ENCODE assay signal across 1 cellular context in genomic region chr19:2416321-2417097, GRCh38.
TF ChIP-seq lines count a peak whose summit lies in the region.

No MANE protein-coding gene starts in this region.

TF ChIP-seq in HepG2, 621 proteins besides CTCF, POLR2A, EP300 and RAD21 (continued from another document and continues in another):
- TF ChIP-seq, protein P1, sequence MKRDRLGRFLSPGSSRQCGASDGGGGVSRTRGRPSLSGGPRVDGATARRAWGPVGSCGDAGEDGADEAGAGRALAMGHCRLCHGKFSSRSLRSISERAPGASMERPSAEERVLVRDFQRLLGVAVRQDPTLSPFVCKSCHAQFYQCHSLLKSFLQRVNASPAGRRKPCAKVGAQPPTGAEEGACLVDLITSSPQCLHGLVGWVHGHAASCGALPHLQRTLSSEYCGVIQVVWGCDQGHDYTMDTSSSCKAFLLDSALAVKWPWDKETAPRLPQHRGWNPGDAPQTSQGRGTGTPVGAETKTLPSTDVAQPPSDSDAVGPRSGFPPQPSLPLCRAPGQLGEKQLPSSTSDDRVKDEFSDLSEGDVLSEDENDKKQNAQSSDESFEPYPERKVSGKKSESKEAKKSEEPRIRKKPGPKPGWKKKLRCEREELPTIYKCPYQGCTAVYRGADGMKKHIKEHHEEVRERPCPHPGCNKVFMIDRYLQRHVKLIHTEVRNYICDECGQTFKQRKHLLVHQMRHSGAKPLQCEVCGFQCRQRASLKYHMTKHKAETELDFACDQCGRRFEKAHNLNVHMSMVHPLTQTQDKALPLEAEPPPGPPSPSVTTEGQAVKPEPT (CRISPR knock-in tag; IDR thresholded peaks at IDR 0.05; ENCODE audit: low read depth): 0 out of 2 replicates have a peak, but pooled peaks have one; percentile 54
- no peak for TF ChIP-seq PRMT3 (CRISPR knock-in tag; IDR thresholded peaks at IDR 0.05; ENCODE audit: borderline replicate concordance, low read depth)
- TF ChIP-seq ZNF746 (CRISPR knock-in tag; IDR thresholded peaks at IDR 0.05): peak; percentile 32; the same call in 1 of the 2 replicates
- TF ChIP-seq MAFG (CRISPR knock-in tag; IDR thresholded peaks at IDR 0.05): no peak
- no peak for TF ChIP-seq KDM5A (IDR thresholded peaks at IDR 0.05; ENCODE audit: borderline replicate concordance, low read length)
- TF ChIP-seq MEF2D (CRISPR knock-in tag; IDR thresholded peaks at IDR 0.05): peak; percentile 64; the same call in 1 of the 2 replicates
- TF ChIP-seq MYNN (CRISPR knock-in tag; IDR thresholded peaks at IDR 0.05; ENCODE audit: low read depth): no peak
- peak; percentile 88; the same call in 1 of the 2 replicates for TF ChIP-seq ZMAT3 (CRISPR knock-in tag; conservative IDR thresholded peaks at IDR 0.05)
- TF ChIP-seq DRAP1 (CRISPR knock-in tag; IDR thresholded peaks at IDR 0.05): peak; percentile 64
- TF ChIP-seq PAXIP1 (CRISPR knock-in tag; conservative IDR thresholded peaks at IDR 0.05): peak; percentile 94
- peak; percentile 33 for TF ChIP-seq NFYB (CRISPR knock-in tag; IDR thresholded peaks at IDR 0.05)
- TF ChIP-seq ZNF788 (CRISPR knock-in tag; IDR thresholded peaks at IDR 0.05; ENCODE audit: borderline replicate concordance): 0 out of 2 replicates have a peak, but pooled peaks have one; percentile 62
- no peak for TF ChIP-seq ZNF274 (CRISPR knock-in tag; IDR thresholded peaks at IDR 0.05)
- TF ChIP-seq ZNF609 (CRISPR knock-in tag; IDR thresholded peaks at IDR 0.05; ENCODE audit: borderline replicate concordance): peak; percentile 36; the same call in 1 of the 2 replicates
- TF ChIP-seq, protein P2, sequence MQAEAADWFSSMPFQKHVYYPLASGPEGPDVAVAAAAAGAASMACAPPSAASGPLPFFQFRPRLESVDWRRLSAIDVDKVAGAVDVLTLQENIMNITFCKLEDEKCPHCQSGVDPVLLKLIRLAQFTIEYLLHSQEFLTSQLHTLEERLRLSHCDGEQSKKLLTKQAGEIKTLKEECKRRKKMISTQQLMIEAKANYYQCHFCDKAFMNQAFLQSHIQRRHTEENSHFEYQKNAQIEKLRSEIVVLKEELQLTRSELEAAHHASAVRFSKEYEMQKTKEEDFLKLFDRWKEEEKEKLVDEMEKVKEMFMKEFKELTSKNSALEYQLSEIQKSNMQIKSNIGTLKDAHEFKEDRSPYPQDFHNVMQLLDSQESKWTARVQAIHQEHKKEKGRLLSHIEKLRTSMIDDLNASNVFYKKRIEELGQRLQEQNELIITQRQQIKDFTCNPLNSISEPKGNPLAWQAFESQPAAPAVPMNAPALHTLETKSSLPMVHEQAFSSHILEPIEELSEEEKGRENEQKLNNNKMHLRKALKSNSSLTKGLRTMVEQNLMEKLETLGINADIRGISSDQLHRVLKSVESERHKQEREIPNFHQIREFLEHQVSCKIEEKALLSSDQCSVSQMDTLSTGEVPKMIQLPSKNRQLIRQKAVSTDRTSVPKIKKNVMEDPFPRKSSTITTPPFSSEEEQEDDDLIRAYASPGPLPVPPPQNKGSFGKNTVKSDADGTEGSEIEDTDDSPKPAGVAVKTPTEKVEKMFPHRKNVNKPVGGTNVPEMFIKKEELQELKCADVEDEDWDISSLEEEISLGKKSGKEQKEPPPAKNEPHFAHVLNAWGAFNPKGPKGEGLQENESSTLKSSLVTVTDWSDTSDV (CRISPR knock-in tag; IDR thresholded peaks at IDR 0.05): no peak
- peak; percentile 40 for TF ChIP-seq KMT2B (CRISPR knock-in tag; IDR thresholded peaks at IDR 0.05)
- TF ChIP-seq CC2D1A (CRISPR knock-in tag; IDR thresholded peaks at IDR 0.05): no peak
- peak; percentile 83 for TF ChIP-seq ZNF296 (CRISPR knock-in tag; conservative IDR thresholded peaks at IDR 0.05)
- TF ChIP-seq, protein P3, sequence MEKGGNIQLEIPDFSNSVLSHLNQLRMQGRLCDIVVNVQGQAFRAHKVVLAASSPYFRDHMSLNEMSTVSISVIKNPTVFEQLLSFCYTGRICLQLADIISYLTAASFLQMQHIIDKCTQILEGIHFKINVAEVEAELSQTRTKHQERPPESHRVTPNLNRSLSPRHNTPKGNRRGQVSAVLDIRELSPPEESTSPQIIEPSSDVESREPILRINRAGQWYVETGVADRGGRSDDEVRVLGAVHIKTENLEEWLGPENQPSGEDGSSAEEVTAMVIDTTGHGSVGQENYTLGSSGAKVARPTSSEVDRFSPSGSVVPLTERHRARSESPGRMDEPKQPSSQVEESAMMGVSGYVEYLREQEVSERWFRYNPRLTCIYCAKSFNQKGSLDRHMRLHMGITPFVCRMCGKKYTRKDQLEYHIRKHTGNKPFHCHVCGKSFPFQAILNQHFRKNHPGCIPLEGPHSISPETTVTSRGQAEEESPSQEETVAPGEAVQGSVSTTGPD (CRISPR knock-in tag; IDR thresholded peaks at IDR 0.05): no peak
- TF ChIP-seq, protein P4, sequence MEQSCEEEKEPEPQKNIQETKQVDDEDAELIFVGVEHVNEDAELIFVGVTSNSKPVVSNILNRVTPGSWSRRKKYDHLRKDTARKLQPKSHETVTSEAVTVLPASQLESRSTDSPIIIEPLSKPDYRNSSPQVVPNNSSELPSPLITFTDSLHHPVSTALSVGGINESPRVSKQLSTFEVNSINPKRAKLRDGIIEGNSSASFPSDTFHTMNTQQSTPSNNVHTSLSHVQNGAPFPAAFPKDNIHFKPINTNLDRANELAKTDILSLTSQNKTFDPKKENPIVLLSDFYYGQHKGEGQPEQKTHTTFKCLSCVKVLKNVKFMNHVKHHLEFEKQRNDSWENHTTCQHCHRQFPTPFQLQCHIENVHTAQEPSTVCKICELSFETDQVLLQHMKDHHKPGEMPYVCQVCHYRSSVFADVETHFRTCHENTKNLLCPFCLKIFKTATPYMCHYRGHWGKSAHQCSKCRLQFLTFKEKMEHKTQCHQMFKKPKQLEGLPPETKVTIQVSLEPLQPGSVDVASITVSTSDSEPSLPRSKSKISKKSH (CRISPR knock-in tag; IDR thresholded peaks at IDR 0.05; ENCODE audit: borderline replicate concordance): no peak
- TF ChIP-seq CCAR2 (optimal IDR thresholded peaks at IDR 0.05; ENCODE audit: low read depth, low read length): no peak
- peak; percentile 91; the same call in 1 of the 2 replicates for TF ChIP-seq CBX5 (CRISPR knock-in tag; IDR thresholded peaks at IDR 0.05; ENCODE audit: borderline replicate concordance)
- no peak for TF ChIP-seq SMAD9 (CRISPR knock-in tag; IDR thresholded peaks at IDR 0.05)
- no peak for TF ChIP-seq NCOA5 (CRISPR knock-in tag; IDR thresholded peaks at IDR 0.05)
- TF ChIP-seq NR2C2 (CRISPR knock-in tag; IDR thresholded peaks at IDR 0.05; ENCODE audit: borderline replicate concordance): peak; percentile 77
- 0 out of 2 replicates have a peak, but pooled peaks have one; percentile 30 for TF ChIP-seq MTF2 (CRISPR knock-in tag; IDR thresholded peaks at IDR 0.05; ENCODE audit: borderline replicate concordance)
- 0 out of 2 replicates have a peak, but pooled peaks have one; percentile 40 for TF ChIP-seq ZNF3 (CRISPR knock-in tag; IDR thresholded peaks at IDR 0.05)
- 0 out of 2 replicates have a peak, but pooled peaks have one; percentile 56 for TF ChIP-seq ZNF704 (CRISPR knock-in tag; IDR thresholded peaks at IDR 0.05; ENCODE audit: borderline replicate concordance)
- TF ChIP-seq, protein P5, sequence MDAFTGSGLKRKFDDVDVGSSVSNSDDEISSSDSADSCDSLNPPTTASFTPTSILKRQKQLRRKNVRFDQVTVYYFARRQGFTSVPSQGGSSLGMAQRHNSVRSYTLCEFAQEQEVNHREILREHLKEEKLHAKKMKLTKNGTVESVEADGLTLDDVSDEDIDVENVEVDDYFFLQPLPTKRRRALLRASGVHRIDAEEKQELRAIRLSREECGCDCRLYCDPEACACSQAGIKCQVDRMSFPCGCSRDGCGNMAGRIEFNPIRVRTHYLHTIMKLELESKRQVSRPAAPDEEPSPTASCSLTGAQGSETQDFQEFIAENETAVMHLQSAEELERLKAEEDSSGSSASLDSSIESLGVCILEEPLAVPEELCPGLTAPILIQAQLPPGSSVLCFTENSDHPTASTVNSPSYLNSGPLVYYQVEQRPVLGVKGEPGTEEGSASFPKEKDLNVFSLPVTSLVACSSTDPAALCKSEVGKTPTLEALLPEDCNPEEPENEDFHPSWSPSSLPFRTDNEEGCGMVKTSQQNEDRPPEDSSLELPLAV (CRISPR knock-in tag; conservative IDR thresholded peaks at IDR 0.05; ENCODE audit: low read depth): no peak
- no peak for TF ChIP-seq FIP1L1 (IDR thresholded peaks at IDR 0.05; ENCODE audit: borderline replicate concordance, insufficient read depth, low read depth, low read length)
- TF ChIP-seq ZNF83 (CRISPR knock-in tag; IDR thresholded peaks at IDR 0.05; ENCODE audit: borderline replicate concordance): 0 out of 2 replicates have a peak, but pooled peaks have one; percentile 66
- TF ChIP-seq FOXA3 (CRISPR knock-in tag; IDR thresholded peaks at IDR 0.05): peak; percentile 64
- TF ChIP-seq ZKSCAN8 (CRISPR knock-in tag; IDR thresholded peaks at IDR 0.05; ENCODE audit: borderline replicate concordance): peak; percentile 80; the same call in 1 of the 2 replicates
- no peak for TF ChIP-seq FOSL1 (CRISPR knock-in tag; IDR thresholded peaks at IDR 0.05; ENCODE audit: borderline replicate concordance)
- no peak for TF ChIP-seq NBN (conservative IDR thresholded peaks at IDR 0.05)
- peak; percentile 52; the same call in 1 of the 2 replicates for TF ChIP-seq SIN3A (IDR thresholded peaks at IDR 0.05; ENCODE audit: borderline replicate concordance, low read depth, low read length)
- no peak for TF ChIP-seq DNMT1 (CRISPR knock-in tag; IDR thresholded peaks at IDR 0.05)
- TF ChIP-seq ZNF367 (CRISPR knock-in tag; IDR thresholded peaks at IDR 0.05; ENCODE audit: borderline replicate concordance): no peak
- TF ChIP-seq, protein P6, sequence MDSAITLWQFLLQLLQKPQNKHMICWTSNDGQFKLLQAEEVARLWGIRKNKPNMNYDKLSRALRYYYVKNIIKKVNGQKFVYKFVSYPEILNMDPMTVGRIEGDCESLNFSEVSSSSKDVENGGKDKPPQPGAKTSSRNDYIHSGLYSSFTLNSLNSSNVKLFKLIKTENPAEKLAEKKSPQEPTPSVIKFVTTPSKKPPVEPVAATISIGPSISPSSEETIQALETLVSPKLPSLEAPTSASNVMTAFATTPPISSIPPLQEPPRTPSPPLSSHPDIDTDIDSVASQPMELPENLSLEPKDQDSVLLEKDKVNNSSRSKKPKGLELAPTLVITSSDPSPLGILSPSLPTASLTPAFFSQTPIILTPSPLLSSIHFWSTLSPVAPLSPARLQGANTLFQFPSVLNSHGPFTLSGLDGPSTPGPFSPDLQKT (CRISPR knock-in tag; IDR thresholded peaks at IDR 0.05; ENCODE audit: borderline replicate concordance): no peak
